ENCODE assay signal across 1 cellular context in the genomic region with DNA sequence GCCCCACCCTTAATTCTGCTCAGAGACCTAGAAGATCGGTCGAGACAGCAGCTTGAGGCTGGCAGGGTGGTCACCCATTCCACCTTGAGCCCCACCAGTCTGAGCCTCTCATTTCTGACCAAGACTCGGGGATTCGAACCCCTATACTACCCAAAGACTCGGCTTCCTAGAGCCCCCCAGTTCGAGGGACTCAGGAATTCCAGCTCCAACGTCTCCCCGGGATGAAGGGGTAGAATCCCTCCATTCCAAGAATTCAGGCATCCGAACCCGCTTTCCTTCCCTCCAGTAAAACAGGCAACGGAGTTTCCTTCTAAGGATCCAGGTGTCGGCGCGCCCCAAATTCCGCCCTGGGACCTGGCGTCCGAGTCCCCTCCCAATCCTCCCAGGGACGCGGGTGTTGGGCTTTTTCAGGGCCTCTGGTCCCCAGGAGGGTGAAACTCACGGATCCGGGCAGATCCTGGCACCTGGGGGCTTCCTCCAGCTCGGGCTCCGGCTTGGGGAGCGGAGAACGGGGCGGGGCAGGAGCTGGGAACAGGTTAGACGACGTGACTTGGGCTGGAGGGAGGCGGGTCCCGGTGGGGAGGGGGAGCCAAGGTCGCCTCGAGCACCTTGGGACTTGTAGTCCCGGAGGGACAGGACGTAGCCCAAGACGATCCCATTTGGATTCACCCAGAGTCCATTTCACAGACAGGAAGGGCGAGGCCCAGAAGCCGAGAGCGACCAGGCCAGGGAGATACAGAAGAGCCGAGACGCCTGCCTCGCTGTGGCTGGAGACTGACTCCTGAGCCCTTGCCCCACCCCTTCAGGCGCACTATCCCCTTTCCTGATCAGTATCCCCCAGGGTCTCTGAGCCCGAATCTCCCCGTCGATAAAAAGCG.
TF ChIP-seq lines count a peak whose summit lies in the region.

A gene with protein sequence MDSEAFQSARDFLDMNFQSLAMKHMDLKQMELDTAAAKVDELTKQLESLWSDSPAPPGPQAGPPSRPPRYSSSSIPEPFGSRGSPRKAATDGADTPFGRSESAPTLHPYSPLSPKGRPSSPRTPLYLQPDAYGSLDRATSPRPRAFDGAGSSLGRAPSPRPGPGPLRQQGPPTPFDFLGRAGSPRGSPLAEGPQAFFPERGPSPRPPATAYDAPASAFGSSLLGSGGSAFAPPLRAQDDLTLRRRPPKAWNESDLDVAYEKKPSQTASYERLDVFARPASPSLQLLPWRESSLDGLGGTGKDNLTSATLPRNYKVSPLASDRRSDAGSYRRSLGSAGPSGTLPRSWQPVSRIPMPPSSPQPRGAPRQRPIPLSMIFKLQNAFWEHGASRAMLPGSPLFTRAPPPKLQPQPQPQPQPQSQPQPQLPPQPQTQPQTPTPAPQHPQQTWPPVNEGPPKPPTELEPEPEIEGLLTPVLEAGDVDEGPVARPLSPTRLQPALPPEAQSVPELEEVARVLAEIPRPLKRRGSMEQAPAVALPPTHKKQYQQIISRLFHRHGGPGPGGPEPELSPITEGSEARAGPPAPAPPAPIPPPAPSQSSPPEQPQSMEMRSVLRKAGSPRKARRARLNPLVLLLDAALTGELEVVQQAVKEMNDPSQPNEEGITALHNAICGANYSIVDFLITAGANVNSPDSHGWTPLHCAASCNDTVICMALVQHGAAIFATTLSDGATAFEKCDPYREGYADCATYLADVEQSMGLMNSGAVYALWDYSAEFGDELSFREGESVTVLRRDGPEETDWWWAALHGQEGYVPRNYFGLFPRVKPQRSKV (minus strand): TSS at position 513 of the 878 bp plus-strand sequence. CDS start 6,751 bp downstream, outside the sequence.

TF ChIP-seq in HepG2, 621 proteins besides CTCF, POLR2A, EP300 and RAD21 (continued from another document and continues in another):
- TF ChIP-seq, protein P1, sequence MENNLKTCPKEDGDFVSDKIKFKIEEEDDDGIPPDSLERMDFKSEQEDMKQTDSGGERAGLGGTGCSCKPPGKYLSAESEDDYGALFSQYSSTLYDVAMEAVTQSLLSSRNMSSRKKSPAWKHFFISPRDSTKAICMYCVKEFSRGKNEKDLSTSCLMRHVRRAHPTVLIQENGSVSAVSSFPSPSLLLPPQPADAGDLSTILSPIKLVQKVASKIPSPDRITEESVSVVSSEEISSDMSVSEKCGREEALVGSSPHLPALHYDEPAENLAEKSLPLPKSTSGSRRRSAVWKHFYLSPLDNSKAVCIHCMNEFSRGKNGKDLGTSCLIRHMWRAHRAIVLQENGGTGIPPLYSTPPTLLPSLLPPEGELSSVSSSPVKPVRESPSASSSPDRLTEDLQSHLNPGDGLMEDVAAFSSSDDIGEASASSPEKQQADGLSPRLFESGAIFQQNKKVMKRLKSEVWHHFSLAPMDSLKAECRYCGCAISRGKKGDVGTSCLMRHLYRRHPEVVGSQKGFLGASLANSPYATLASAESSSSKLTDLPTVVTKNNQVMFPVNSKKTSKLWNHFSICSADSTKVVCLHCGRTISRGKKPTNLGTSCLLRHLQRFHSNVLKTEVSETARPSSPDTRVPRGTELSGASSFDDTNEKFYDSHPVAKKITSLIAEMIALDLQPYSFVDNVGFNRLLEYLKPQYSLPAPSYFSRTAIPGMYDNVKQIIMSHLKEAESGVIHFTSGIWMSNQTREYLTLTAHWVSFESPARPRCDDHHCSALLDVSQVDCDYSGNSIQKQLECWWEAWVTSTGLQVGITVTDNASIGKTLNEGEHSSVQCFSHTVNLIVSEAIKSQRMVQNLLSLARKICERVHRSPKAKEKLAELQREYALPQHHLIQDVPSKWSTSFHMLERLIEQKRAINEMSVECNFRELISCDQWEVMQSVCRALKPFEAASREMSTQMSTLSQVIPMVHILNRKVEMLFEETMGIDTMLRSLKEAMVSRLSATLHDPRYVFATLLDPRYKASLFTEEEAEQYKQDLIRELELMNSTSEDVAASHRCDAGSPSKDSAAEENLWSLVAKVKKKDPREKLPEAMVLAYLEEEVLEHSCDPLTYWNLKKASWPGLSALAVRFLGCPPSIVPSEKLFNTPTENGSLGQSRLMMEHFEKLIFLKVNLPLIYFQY (CRISPR knock-in tag; IDR thresholded peaks at IDR 0.05; ENCODE audit: borderline replicate concordance), result peak; percentile 20; the same call in 1 of the 2 replicates
- no peak; the same call in 1 of the 2 replicates for TF ChIP-seq ZNF230 (CRISPR knock-in tag; IDR thresholded peaks at IDR 0.05)
- no peak for TF ChIP-seq ZNF879 (CRISPR knock-in tag; IDR thresholded peaks at IDR 0.05)
- TF ChIP-seq CENPX (CRISPR knock-in tag; IDR thresholded peaks at IDR 0.05), result no peak
- TF ChIP-seq, protein P2, sequence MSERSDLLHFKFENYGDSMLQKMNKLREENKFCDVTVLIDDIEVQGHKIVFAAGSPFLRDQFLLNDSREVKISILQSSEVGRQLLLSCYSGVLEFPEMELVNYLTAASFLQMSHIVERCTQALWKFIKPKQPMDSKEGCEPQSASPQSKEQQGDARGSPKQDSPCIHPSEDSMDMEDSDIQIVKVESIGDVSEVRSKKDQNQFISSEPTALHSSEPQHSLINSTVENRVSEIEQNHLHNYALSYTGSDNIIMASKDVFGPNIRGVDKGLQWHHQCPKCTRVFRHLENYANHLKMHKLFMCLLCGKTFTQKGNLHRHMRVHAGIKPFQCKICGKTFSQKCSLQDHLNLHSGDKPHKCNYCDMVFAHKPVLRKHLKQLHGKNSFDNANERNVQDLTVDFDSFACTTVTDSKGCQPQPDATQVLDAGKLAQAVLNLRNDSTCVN (CRISPR knock-in tag; IDR thresholded peaks at IDR 0.05; ENCODE audit: borderline replicate concordance), result peak; percentile 45; the same call in 1 of the 2 replicates
- TF ChIP-seq, protein P3, sequence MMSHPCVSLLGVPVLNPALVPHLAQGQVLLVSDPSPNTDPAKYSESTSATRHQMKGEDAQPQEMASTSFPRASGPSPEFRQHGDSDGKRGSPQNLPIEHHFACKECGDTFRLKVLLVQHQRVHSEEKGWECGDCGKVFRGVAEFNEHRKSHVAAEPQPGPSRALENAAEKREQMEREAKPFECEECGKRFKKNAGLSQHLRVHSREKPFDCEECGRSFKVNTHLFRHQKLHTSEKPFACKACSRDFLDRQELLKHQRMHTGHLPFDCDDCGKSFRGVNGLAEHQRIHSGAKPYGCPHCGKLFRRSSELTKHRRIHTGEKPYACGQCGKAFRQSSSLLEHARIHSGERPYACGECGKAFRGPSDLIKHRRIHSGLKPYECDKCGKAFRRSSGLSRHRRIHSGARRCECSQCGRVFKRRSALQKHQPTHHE (CRISPR knock-in tag; IDR thresholded peaks at IDR 0.05; ENCODE audit: borderline replicate concordance), result peak; percentile 13; the same call in 1 of the 2 replicates
- TF ChIP-seq, protein P4, sequence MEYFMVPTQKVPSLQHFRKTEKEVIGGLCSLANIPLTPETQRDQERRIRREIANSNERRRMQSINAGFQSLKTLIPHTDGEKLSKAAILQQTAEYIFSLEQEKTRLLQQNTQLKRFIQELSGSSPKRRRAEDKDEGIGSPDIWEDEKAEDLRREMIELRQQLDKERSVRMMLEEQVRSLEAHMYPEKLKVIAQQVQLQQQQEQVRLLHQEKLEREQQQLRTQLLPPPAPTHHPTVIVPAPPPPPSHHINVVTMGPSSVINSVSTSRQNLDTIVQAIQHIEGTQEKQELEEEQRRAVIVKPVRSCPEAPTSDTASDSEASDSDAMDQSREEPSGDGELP (IDR thresholded peaks at IDR 0.05; ENCODE audit: borderline replicate concordance, low read depth), result no peak
- TF ChIP-seq, protein P5, sequence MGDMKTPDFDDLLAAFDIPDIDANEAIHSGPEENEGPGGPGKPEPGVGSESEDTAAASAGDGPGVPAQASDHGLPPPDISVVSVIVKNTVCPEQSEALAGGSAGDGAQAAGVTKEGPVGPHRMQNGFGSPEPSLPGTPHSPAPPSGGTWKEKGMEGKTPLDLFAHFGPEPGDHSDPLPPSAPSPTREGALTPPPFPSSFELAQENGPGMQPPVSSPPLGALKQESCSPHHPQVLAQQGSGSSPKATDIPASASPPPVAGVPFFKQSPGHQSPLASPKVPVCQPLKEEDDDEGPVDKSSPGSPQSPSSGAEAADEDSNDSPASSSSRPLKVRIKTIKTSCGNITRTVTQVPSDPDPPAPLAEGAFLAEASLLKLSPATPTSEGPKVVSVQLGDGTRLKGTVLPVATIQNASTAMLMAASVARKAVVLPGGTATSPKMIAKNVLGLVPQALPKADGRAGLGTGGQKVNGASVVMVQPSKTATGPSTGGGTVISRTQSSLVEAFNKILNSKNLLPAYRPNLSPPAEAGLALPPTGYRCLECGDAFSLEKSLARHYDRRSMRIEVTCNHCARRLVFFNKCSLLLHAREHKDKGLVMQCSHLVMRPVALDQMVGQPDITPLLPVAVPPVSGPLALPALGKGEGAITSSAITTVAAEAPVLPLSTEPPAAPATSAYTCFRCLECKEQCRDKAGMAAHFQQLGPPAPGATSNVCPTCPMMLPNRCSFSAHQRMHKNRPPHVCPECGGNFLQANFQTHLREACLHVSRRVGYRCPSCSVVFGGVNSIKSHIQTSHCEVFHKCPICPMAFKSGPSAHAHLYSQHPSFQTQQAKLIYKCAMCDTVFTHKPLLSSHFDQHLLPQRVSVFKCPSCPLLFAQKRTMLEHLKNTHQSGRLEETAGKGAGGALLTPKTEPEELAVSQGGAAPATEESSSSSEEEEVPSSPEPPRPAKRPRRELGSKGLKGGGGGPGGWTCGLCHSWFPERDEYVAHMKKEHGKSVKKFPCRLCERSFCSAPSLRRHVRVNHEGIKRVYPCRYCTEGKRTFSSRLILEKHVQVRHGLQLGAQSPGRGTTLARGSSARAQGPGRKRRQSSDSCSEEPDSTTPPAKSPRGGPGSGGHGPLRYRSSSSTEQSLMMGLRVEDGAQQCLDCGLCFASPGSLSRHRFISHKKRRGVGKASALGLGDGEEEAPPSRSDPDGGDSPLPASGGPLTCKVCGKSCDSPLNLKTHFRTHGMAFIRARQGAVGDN (CRISPR knock-in tag; IDR thresholded peaks at IDR 0.05), result peak; percentile 10; the same call in 1 of the 2 replicates
- 0 out of 2 replicates have a peak, but pooled peaks have one; percentile 41 for TF ChIP-seq PCBP1 (IDR thresholded peaks at IDR 0.05; ENCODE audit: borderline replicate concordance, low read depth, low read length)
- TF ChIP-seq ZNF558 (CRISPR knock-in tag; IDR thresholded peaks at IDR 0.05; ENCODE audit: borderline replicate concordance), result peak; percentile 81; the same call in 1 of the 2 replicates
- TF ChIP-seq, protein P6, sequence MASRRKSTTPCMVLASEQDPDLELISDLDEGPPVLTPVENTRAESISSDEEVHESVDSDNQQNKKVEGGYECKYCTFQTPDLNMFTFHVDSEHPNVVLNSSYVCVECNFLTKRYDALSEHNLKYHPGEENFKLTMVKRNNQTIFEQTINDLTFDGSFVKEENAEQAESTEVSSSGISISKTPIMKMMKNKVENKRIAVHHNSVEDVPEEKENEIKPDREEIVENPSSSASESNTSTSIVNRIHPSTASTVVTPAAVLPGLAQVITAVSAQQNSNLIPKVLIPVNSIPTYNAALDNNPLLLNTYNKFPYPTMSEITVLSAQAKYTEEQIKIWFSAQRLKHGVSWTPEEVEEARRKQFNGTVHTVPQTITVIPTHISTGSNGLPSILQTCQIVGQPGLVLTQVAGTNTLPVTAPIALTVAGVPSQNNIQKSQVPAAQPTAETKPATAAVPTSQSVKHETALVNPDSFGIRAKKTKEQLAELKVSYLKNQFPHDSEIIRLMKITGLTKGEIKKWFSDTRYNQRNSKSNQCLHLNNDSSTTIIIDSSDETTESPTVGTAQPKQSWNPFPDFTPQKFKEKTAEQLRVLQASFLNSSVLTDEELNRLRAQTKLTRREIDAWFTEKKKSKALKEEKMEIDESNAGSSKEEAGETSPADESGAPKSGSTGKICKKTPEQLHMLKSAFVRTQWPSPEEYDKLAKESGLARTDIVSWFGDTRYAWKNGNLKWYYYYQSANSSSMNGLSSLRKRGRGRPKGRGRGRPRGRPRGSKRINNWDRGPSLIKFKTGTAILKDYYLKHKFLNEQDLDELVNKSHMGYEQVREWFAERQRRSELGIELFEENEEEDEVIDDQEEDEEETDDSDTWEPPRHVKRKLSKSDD (CRISPR knock-in tag; IDR thresholded peaks at IDR 0.05; ENCODE audit: low read depth), result 0 out of 2 replicates have a peak, but pooled peaks have one; percentile 49
- no peak for TF ChIP-seq IRF2 (CRISPR knock-in tag; IDR thresholded peaks at IDR 0.05)
- TF ChIP-seq, protein P7, sequence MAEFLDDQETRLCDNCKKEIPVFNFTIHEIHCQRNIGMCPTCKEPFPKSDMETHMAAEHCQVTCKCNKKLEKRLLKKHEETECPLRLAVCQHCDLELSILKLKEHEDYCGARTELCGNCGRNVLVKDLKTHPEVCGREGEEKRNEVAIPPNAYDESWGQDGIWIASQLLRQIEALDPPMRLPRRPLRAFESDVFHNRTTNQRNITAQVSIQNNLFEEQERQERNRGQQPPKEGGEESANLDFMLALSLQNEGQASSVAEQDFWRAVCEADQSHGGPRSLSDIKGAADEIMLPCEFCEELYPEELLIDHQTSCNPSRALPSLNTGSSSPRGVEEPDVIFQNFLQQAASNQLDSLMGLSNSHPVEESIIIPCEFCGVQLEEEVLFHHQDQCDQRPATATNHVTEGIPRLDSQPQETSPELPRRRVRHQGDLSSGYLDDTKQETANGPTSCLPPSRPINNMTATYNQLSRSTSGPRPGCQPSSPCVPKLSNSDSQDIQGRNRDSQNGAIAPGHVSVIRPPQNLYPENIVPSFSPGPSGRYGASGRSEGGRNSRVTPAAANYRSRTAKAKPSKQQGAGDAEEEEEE (CRISPR knock-in tag; IDR thresholded peaks at IDR 0.05; ENCODE audit: borderline replicate concordance), result 0 out of 2 replicates have a peak, but pooled peaks have one; percentile 35
- peak; percentile 57; the same call in 1 of the 2 replicates for TF ChIP-seq ZNF317 (CRISPR knock-in tag; IDR thresholded peaks at IDR 0.05)
- peak; percentile 71; the same call in 1 of the 2 replicates for TF ChIP-seq SP5 (CRISPR knock-in tag; IDR thresholded peaks at IDR 0.05; ENCODE audit: borderline replicate concordance, low read depth)
- peak; percentile 98 for TF ChIP-seq ZNF777 (CRISPR knock-in tag; IDR thresholded peaks at IDR 0.05)
- TF ChIP-seq ZSCAN9 (CRISPR knock-in tag; IDR thresholded peaks at IDR 0.05; ENCODE audit: borderline replicate concordance), result 0 out of 2 replicates have a peak, but pooled peaks have one; percentile 5
- TF ChIP-seq MXI1 (IDR thresholded peaks at IDR 0.05; ENCODE audit: borderline replicate concordance, low read depth, low read length), result peak; percentile 43; the same call in 1 of the 3 replicates
- TF ChIP-seq, protein P8, sequence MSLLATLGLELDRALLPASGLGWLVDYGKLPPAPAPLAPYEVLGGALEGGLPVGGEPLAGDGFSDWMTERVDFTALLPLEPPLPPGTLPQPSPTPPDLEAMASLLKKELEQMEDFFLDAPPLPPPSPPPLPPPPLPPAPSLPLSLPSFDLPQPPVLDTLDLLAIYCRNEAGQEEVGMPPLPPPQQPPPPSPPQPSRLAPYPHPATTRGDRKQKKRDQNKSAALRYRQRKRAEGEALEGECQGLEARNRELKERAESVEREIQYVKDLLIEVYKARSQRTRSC (CRISPR knock-in tag; IDR thresholded peaks at IDR 0.05; ENCODE audit: low read depth), result no peak
- TF ChIP-seq, protein P9, sequence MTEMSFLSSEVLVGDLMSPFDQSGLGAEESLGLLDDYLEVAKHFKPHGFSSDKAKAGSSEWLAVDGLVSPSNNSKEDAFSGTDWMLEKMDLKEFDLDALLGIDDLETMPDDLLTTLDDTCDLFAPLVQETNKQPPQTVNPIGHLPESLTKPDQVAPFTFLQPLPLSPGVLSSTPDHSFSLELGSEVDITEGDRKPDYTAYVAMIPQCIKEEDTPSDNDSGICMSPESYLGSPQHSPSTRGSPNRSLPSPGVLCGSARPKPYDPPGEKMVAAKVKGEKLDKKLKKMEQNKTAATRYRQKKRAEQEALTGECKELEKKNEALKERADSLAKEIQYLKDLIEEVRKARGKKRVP (CRISPR knock-in tag; IDR thresholded peaks at IDR 0.05), result no peak
- TF ChIP-seq SP4 (CRISPR knock-in tag; IDR thresholded peaks at IDR 0.05), result peak; percentile 57
